ENCODE assay signal across 1 cellular context in genomic region chr2:240519396-240520142, GRCh38.
TF ChIP-seq lines count a peak whose summit lies in the region.

No MANE protein-coding gene starts in this region.

TF ChIP-seq in endothelial cell of umbilical vein, 7 proteins besides CTCF, POLR2A, EP300 and RAD21:
- no peak for TF ChIP-seq GATA2 (IDR thresholded peaks at IDR 0.05; ENCODE audit: insufficient read depth, insufficient read length, low read depth, low read length)
- no peak for TF ChIP-seq POLR2AphosphoS5 (IDR thresholded peaks at IDR 0.05; ENCODE audit: insufficient read depth, low read depth, low read length)
- TF ChIP-seq EZH2 (IDR thresholded peaks at IDR 0.05; ENCODE audit: borderline replicate concordance, low read depth, low read length, severe bottlenecking), result peak; percentile 47
TF ChIP-seq in endothelial cell of umbilical vein: peak in this region for 1.
